Comparison of ENCODE assay signal across 1 cellular context in genomic region chr13:50535050-50535449, GRCh38.
TF ChIP-seq lines count a peak whose summit lies in the region.

No MANE protein-coding gene starts in this region.

TF ChIP-seq in K562, 482 proteins besides CTCF, POLR2A, EP300 and RAD21 (continued from another document):
- TF ChIP-seq MYC (IDR thresholded peaks at IDR 0.05; ENCODE audit: low read depth, low read length) = no peak
- TF ChIP-seq MYC (CRISPR knock-in tag; IDR thresholded peaks at IDR 0.05; ENCODE audit: borderline replicate concordance, low read depth) = no peak
- TF ChIP-seq POLR2B (IDR thresholded peaks at IDR 0.05; ENCODE audit: low read depth, partially characterized antibody) = no peak
- TF ChIP-seq UBTF (IDR thresholded peaks at IDR 0.05; ENCODE audit: borderline replicate concordance in 1 of 2, low read depth in 2 of 2, low read length in 2 of 2) = no peak
- TF ChIP-seq CREB1 (IDR thresholded peaks at IDR 0.05) = no peak
- TF ChIP-seq CREB1 (CRISPR knock-in tag; IDR thresholded peaks at IDR 0.05) = no peak
